8 cellular contexts compared by ENCODE assay signal in genomic region chr12:49777800-49778748, GRCh38. TPM values are rescaled to one million over a fixed set of nuclear protein-coding genes. Genes with fewer than 3 reads are reported as not detected.
DNase-seq lines count a peak whose midpoint lies in the region; ATAC-seq and TF ChIP-seq lines count a peak whose summit lies in the region.

No MANE protein-coding gene starts in this region.

- DNase-seq in NCI-H1694 (lab: John Stamatoyannopoulos, UW) (peak; percentile 3), dermis blood vessel endothelial cell (peak; percentile 71), mucosa of gallbladder (ENCODE audit: low spot score) (peak; percentile 56)
- peak; percentile 54 to 71 for DNase-seq in activated CD4-positive, alpha-beta T cell treated with anti-CD3 and anti-CD28 coated beads, Interleukin-2, amount 50 U/mL, for 24 hours (ENCODE audit: low read depth in 1 of 2, low spot score in 1 of 2)
- DNase-seq in stimulated activated CD8-positive, alpha-beta memory T cell treated with anti-CD3 and anti-CD28 coated beads, Interleukin-7, amount 100 ng/mL, for 4 hours (ENCODE audit: low read depth in 2 of 2) = peak; percentile 52 to 55

- peak; percentile 97 for TF ChIP-seq CTCF in GM12873 (IDR thresholded peaks at IDR 0.05; ENCODE audit: insufficient read depth, low read depth, low read length, missing control alignments)

- ATAC-seq in HG03457 (IDR thresholded peaks at IDR 0.05; ENCODE audit: unreplicated experiment) (no peak), HG03439 (IDR thresholded peaks at IDR 0.05; ENCODE audit: unreplicated experiment) (no peak)

RNA-seq across cellular contexts. Expression of gene TMBIM6, which starts 36.7 kb away (rescaled TPM):
- total RNA-seq in dermis blood vessel endothelial cell = 433 and 441 TPM in 2 replicates
- total RNA-seq in mucosa of gallbladder = 901 TPM

RNA-seq across cellular contexts. Expression of gene NCKAP5L, which starts 50.1 kb away (rescaled TPM):
- total RNA-seq in dermis blood vessel endothelial cell = 12.8 and 14.0 TPM in 2 replicates
- 22.0 TPM for total RNA-seq in mucosa of gallbladder

Comparison
In these comparisons a context has a peak if more than half of its experiments do, and no peak if none do; other contexts are left out.
1. DNase-seq: peak in every context shown above with its lines; median percentile 71 in dermis blood vessel endothelial cell; 62 in activated CD4-positive, alpha-beta T cell treated with anti-CD3 and anti-CD28 coated beads, Interleukin-2, amount 50 U/mL, for 24 hours; 56 in mucosa of gallbladder; 54 in stimulated activated CD8-positive, alpha-beta memory T cell treated with anti-CD3 and anti-CD28 coated beads, Interleukin-7, amount 100 ng/mL, for 4 hours; 3 in NCI-H1694.